1 cellular context compared by ENCODE assay signal in the genomic region with DNA sequence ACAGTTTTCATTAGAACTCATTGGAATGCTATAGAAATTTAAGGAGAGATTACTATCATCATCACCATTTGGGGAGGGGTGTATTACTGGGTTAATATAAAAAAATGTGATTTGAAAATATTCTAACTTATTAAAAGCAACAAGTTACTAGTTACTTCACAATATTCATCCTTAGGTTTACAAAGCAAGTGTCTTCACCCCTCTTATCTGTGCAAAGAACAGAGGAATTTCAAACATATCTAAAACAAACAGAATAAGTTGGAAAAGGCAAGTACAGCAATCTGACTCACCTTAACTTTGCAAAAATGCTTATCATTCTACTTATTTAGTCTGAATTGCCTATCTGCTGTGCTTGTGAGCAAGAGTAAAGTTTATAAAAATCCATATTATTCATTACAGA.
TF ChIP-seq lines count a peak whose summit lies in the region.

No MANE protein-coding gene starts in this region.

TF ChIP-seq in HepG2, 621 proteins besides CTCF, POLR2A, EP300 and RAD21 (continued from another document and continues in another):
- TF ChIP-seq, protein P1, sequence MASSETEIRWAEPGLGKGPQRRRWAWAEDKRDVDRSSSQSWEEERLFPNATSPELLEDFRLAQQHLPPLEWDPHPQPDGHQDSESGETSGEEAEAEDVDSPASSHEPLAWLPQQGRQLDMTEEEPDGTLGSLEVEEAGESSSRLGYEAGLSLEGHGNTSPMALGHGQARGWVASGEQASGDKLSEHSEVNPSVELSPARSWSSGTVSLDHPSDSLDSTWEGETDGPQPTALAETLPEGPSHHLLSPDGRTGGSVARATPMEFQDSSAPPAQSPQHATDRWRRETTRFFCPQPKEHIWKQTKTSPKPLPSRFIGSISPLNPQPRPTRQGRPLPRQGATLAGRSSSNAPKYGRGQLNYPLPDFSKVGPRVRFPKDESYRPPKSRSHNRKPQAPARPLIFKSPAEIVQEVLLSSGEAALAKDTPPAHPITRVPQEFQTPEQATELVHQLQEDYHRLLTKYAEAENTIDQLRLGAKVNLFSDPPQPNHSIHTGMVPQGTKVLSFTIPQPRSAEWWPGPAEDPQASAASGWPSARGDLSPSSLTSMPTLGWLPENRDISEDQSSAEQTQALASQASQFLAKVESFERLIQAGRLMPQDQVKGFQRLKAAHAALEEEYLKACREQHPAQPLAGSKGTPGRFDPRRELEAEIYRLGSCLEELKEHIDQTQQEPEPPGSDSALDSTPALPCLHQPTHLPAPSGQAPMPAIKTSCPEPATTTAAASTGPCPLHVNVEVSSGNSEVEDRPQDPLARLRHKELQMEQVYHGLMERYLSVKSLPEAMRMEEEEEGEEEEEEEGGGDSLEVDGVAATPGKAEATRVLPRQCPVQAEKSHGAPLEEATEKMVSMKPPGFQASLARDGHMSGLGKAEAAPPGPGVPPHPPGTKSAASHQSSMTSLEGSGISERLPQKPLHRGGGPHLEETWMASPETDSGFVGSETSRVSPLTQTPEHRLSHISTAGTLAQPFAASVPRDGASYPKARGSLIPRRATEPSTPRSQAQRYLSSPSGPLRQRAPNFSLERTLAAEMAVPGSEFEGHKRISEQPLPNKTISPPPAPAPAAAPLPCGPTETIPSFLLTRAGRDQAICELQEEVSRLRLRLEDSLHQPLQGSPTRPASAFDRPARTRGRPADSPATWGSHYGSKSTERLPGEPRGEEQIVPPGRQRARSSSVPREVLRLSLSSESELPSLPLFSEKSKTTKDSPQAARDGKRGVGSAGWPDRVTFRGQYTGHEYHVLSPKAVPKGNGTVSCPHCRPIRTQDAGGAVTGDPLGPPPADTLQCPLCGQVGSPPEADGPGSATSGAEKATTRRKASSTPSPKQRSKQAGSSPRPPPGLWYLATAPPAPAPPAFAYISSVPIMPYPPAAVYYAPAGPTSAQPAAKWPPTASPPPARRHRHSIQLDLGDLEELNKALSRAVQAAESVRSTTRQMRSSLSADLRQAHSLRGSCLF (CRISPR knock-in tag; IDR thresholded peaks at IDR 0.05; ENCODE audit: borderline replicate concordance) = no peak
- 0 out of 2 replicates have a peak, but pooled peaks have one; percentile 49 for TF ChIP-seq NFIC (IDR thresholded peaks at IDR 0.05; ENCODE audit: low read length)
- no peak for TF ChIP-seq HDAC6 (IDR thresholded peaks at IDR 0.05; ENCODE audit: low read depth, low read length)
- TF ChIP-seq ZNF777 (CRISPR knock-in tag; IDR thresholded peaks at IDR 0.05) = no peak
- TF ChIP-seq, protein P2, sequence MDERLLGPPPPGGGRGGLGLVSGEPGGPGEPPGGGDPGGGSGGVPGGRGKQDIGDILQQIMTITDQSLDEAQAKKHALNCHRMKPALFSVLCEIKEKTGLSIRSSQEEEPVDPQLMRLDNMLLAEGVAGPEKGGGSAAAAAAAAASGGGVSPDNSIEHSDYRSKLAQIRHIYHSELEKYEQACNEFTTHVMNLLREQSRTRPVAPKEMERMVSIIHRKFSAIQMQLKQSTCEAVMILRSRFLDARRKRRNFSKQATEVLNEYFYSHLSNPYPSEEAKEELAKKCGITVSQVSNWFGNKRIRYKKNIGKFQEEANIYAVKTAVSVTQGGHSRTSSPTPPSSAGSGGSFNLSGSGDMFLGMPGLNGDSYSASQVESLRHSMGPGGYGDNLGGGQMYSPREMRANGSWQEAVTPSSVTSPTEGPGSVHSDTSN (CRISPR knock-in tag; IDR thresholded peaks at IDR 0.05) = no peak
- TF ChIP-seq GZF1 (CRISPR knock-in tag; IDR thresholded peaks at IDR 0.05) = no peak
- no peak for TF ChIP-seq ZNF792 (CRISPR knock-in tag; IDR thresholded peaks at IDR 0.05)
- TF ChIP-seq ZNF629 (CRISPR knock-in tag; conservative IDR thresholded peaks at IDR 0.05) = no peak
- TF ChIP-seq JUNB (CRISPR knock-in tag; IDR thresholded peaks at IDR 0.05; ENCODE audit: borderline replicate concordance) = no peak
- no peak for TF ChIP-seq ZNF337 (CRISPR knock-in tag; IDR thresholded peaks at IDR 0.05; ENCODE audit: borderline replicate concordance, low read depth)
- no peak for TF ChIP-seq ZNF709 (CRISPR knock-in tag; IDR thresholded peaks at IDR 0.05)
- TF ChIP-seq MAFF (IDR thresholded peaks at IDR 0.05; ENCODE audit: low read depth, low read length) = peak; percentile 63
- TF ChIP-seq PAWR (CRISPR knock-in tag; IDR thresholded peaks at IDR 0.05; ENCODE audit: borderline replicate concordance) = no peak
- no peak for TF ChIP-seq HNRNPUL1 (IDR thresholded peaks at IDR 0.05; ENCODE audit: low read depth, low read length)
- TF ChIP-seq MED1 (CRISPR knock-in tag; IDR thresholded peaks at IDR 0.05) = peak; percentile 21; the same call in 1 of the 2 replicates
- TF ChIP-seq GATAD1 (CRISPR knock-in tag; IDR thresholded peaks at IDR 0.05) = no peak
- TF ChIP-seq NCOA1 (CRISPR knock-in tag; IDR thresholded peaks at IDR 0.05) = no peak
- TF ChIP-seq ZNF558 (CRISPR knock-in tag; IDR thresholded peaks at IDR 0.05; ENCODE audit: borderline replicate concordance) = no peak
- TF ChIP-seq FOXP1 (IDR thresholded peaks at IDR 0.05) = no peak
- peak; percentile 30; the same call in 1 of the 2 replicates for TF ChIP-seq FOXP1 (CRISPR knock-in tag; IDR thresholded peaks at IDR 0.05)
- peak; percentile 82 for TF ChIP-seq GATA4 (IDR thresholded peaks at IDR 0.05; ENCODE audit: borderline replicate concordance, low read depth)
- no peak for TF ChIP-seq POLR2AphosphoS5 (IDR thresholded peaks at IDR 0.05; ENCODE audit: low read depth, low read length)
- TF ChIP-seq ZHX1 (CRISPR knock-in tag; IDR thresholded peaks at IDR 0.05; ENCODE audit: low read depth) = no peak
- no peak for TF ChIP-seq MZF1 (CRISPR knock-in tag; IDR thresholded peaks at IDR 0.05; ENCODE audit: borderline replicate concordance)
- TF ChIP-seq, protein P3, sequence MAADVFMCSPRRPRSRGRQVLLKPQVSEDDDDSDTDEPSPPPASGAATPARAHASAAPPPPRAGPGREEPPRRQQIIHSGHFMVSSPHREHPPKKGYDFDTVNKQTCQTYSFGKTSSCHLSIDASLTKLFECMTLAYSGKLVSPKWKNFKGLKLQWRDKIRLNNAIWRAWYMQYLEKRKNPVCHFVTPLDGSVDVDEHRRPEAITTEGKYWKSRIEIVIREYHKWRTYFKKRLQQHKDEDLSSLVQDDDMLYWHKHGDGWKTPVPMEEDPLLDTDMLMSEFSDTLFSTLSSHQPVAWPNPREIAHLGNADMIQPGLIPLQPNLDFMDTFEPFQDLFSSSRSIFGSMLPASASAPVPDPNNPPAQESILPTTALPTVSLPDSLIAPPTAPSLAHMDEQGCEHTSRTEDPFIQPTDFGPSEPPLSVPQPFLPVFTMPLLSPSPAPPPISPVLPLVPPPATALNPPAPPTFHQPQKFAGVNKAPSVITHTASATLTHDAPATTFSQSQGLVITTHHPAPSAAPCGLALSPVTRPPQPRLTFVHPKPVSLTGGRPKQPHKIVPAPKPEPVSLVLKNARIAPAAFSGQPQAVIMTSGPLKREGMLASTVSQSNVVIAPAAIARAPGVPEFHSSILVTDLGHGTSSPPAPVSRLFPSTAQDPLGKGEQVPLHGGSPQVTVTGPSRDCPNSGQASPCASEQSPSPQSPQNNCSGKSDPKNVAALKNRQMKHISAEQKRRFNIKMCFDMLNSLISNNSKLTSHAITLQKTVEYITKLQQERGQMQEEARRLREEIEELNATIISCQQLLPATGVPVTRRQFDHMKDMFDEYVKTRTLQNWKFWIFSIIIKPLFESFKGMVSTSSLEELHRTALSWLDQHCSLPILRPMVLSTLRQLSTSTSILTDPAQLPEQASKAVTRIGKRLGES (CRISPR knock-in tag; IDR thresholded peaks at IDR 0.05; ENCODE audit: borderline replicate concordance) = no peak
- TF ChIP-seq SMAD9 (CRISPR knock-in tag; IDR thresholded peaks at IDR 0.05) = no peak
- no peak for TF ChIP-seq IKZF4 (CRISPR knock-in tag; IDR thresholded peaks at IDR 0.05; ENCODE audit: borderline replicate concordance, low read depth, not compliant biosample characterization)
- no peak for TF ChIP-seq ZNF7 (CRISPR knock-in tag; IDR thresholded peaks at IDR 0.05)
- no peak for TF ChIP-seq DMAP1 (CRISPR knock-in tag; IDR thresholded peaks at IDR 0.05)
- TF ChIP-seq ZNF563 (CRISPR knock-in tag; IDR thresholded peaks at IDR 0.05) = no peak
- 0 out of 2 replicates have a peak, but pooled peaks have one; percentile 30 for TF ChIP-seq ZGPAT (CRISPR knock-in tag; IDR thresholded peaks at IDR 0.05)
- TF ChIP-seq U2AF2 (IDR thresholded peaks at IDR 0.05; ENCODE audit: low read depth, low read length) = no peak
- TF ChIP-seq ZNF660 (CRISPR knock-in tag; IDR thresholded peaks at IDR 0.05; ENCODE audit: borderline replicate concordance, low read depth) = no peak
- TF ChIP-seq, protein P4, sequence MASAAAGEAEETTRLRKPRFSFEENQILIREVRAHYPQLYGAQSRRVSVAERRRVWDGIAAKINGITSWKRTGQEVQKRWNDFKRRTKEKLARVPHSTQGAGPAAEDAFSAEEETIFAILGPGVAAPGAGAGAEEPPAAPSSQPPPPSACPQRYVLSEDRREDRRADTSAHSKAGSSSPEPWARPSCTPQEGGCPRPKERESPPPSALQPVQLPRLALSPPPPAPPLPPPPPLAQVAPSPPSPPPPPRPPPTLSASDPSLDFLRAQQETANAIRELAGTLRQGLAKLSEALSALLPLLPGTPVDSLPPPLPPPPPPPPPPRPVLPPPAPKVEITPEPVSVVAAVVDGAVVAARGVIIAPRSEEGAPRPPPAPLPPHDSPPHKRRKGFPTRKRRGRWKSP (CRISPR knock-in tag; IDR thresholded peaks at IDR 0.05) = no peak
- no peak for TF ChIP-seq NFYC (CRISPR knock-in tag; IDR thresholded peaks at IDR 0.05)
- no peak for TF ChIP-seq ZBTB38 (CRISPR knock-in tag; IDR thresholded peaks at IDR 0.05)
- TF ChIP-seq, protein P5, sequence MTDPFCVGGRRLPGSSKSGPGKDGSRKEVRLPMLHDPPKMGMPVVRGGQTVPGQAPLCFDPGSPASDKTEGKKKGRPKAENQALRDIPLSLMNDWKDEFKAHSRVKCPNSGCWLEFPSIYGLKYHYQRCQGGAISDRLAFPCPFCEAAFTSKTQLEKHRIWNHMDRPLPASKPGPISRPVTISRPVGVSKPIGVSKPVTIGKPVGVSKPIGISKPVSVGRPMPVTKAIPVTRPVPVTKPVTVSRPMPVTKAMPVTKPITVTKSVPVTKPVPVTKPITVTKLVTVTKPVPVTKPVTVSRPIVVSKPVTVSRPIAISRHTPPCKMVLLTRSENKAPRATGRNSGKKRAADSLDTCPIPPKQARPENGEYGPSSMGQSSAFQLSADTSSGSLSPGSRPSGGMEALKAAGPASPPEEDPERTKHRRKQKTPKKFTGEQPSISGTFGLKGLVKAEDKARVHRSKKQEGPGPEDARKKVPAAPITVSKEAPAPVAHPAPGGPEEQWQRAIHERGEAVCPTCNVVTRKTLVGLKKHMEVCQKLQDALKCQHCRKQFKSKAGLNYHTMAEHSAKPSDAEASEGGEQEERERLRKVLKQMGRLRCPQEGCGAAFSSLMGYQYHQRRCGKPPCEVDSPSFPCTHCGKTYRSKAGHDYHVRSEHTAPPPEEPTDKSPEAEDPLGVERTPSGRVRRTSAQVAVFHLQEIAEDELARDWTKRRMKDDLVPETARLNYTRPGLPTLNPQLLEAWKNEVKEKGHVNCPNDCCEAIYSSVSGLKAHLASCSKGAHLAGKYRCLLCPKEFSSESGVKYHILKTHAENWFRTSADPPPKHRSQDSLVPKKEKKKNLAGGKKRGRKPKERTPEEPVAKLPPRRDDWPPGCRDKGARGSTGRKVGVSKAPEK (CRISPR knock-in tag; IDR thresholded peaks at IDR 0.05; ENCODE audit: borderline replicate concordance) = no peak
- TF ChIP-seq ZNF513 (CRISPR knock-in tag; conservative IDR thresholded peaks at IDR 0.05) = no peak
- peak; percentile 71 for TF ChIP-seq NCOA2 (CRISPR knock-in tag; IDR thresholded peaks at IDR 0.05)
- TF ChIP-seq RCOR2 (CRISPR knock-in tag; IDR thresholded peaks at IDR 0.05) = peak; percentile 23; the same call in 1 of the 2 replicates
- no peak for TF ChIP-seq ZSCAN25 (CRISPR knock-in tag; IDR thresholded peaks at IDR 0.05)
- no peak for TF ChIP-seq ELF1 (CRISPR knock-in tag; IDR thresholded peaks at IDR 0.05)
